Comparison of ENCODE assay signal across 1 cellular context in the genomic region with DNA sequence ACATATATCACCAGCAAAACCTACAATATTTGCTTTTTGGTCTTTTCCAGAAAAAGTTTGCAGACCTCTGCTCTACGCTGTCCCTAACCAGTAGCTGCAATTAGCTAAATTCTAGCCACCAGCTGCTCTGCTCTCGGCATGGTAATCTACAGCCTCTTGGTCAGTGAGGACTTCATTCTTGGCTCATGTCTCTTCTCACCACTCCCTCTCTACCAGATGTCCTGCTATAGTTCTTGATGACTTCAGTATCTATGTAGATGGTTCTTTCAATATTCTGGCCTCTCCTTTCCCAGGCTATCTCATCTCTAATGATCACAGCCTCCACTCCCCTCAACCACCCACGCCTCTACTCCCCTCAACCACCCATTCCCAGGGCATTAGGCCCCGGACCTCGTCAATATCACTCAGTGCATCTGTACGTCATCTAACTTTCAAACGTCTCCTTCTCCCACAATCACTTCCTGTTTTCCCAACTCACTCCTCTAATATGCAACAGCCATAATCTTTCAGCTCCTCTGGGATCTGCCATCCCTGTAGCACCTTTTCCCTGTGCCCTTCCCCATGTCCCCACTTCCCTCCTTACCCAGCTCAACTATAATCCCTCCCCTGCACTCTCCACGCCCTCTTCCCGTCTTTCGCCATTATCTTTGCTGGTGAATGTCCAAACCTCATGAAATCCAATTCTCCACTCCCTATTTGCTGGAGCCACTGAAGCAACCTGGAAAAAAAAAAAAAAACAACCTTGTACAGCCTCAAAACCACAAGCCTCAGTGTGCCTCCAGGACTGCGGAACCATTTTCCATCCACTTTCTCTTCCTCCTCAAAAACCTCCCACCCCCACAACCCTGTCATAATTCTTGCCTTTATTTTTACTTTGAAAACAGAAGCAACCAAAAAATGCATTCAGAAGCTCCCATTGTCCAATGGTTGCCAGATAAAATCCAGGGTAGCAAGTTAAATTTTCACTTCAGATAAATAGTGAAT.
A peak's percentile ranks its signal among the peaks of the same experiment; 100 is the strongest.
TF ChIP-seq lines count a peak whose summit lies in the region.

No MANE protein-coding gene starts in this region.

TF ChIP-seq in K562, 482 proteins besides CTCF, POLR2A, EP300 and RAD21 (continued from another document and continues in another):
- TF ChIP-seq, protein P1, sequence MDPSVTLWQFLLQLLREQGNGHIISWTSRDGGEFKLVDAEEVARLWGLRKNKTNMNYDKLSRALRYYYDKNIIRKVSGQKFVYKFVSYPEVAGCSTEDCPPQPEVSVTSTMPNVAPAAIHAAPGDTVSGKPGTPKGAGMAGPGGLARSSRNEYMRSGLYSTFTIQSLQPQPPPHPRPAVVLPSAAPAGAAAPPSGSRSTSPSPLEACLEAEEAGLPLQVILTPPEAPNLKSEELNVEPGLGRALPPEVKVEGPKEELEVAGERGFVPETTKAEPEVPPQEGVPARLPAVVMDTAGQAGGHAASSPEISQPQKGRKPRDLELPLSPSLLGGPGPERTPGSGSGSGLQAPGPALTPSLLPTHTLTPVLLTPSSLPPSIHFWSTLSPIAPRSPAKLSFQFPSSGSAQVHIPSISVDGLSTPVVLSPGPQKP (CRISPR knock-in tag; IDR thresholded peaks at IDR 0.05), result no peak
- TF ChIP-seq PRPF4 (IDR thresholded peaks at IDR 0.05; ENCODE audit: insufficient read depth, low read depth, low read length, poor library complexity, severe bottlenecking) (no peak), ZNF197 (CRISPR knock-in tag; IDR thresholded peaks at IDR 0.05; ENCODE audit: low read depth) (no peak), PHB (CRISPR knock-in tag; IDR thresholded peaks at IDR 0.05) (no peak), SMARCE1 (IDR thresholded peaks at IDR 0.05) (peak; percentile 76), TEAD2 (tag; IDR thresholded peaks at IDR 0.05) (no peak), RBM15 (IDR thresholded peaks at IDR 0.05; ENCODE audit: insufficient read depth, low read length) (no peak), NR4A1 (CRISPR knock-in tag; IDR thresholded peaks at IDR 0.05) (no peak), NR4A1 (tag; IDR thresholded peaks at IDR 0.05) (no peak), ZFP1 (CRISPR knock-in tag; IDR thresholded peaks at IDR 0.05) (0 out of 2 replicates have a peak, but pooled peaks have one; percentile 19), ARID1B (IDR thresholded peaks at IDR 0.05) (peak; percentile 70), MEF2A (IDR thresholded peaks at IDR 0.05; ENCODE audit: control insufficient read depth, low read depth, low read length) (no peak), SAP30 (IDR thresholded peaks at IDR 0.05; ENCODE audit: borderline replicate concordance, insufficient read depth, low read depth, low read length, poor library complexity, severe bottlenecking) (no peak), FOXM1 (IDR thresholded peaks at IDR 0.05; ENCODE audit: low read depth) (0 out of 2 replicates have a peak, but pooled peaks have one; percentile 29), FOXM1 (CRISPR knock-in tag; IDR thresholded peaks at IDR 0.05; ENCODE audit: low read depth) (no peak), CHD2 (IDR thresholded peaks at IDR 0.05; ENCODE audit: low read depth, low read length) (no peak), ZNF696 (CRISPR knock-in tag; conservative IDR thresholded peaks at IDR 0.05) (no peak), ZSCAN32 (CRISPR knock-in tag; IDR thresholded peaks at IDR 0.05) (no peak), THRAP3 (IDR thresholded peaks at IDR 0.05; ENCODE audit: borderline replicate concordance) (no peak), KLF10 (CRISPR knock-in tag; IDR thresholded peaks at IDR 0.05) (no peak), JUND (IDR thresholded peaks at IDR 0.05; ENCODE audit: borderline replicate concordance, low read depth, low read length) (no peak), JUND (tag; IDR thresholded peaks at IDR 0.05; ENCODE audit: borderline replicate concordance, low read depth, low read length) (no peak), MECOM (CRISPR knock-in tag; IDR thresholded peaks at IDR 0.05) (no peak), TAF9B (IDR thresholded peaks at IDR 0.05; ENCODE audit: partially characterized antibody) (no peak), ZKSCAN8 (CRISPR knock-in tag; IDR thresholded peaks at IDR 0.05) (no peak), SPI1 (IDR thresholded peaks at IDR 0.05; ENCODE audit: borderline replicate concordance, low read depth, low read length) (peak; percentile 86), KDM5B (IDR thresholded peaks at IDR 0.05; ENCODE audit: insufficient replicate concordance, low read depth, low read length) (no peak), PHB2 (IDR thresholded peaks at IDR 0.05; ENCODE audit: low read depth) (no peak), BMI1 (IDR thresholded peaks at IDR 0.05; ENCODE audit: low read length) (no peak), ZNF41 (CRISPR knock-in tag; conservative IDR thresholded peaks at IDR 0.05) (no peak), ZNF668 (CRISPR knock-in tag; IDR thresholded peaks at IDR 0.05) (no peak), PCBP1 (IDR thresholded peaks at IDR 0.05; ENCODE audit: low read depth, low read length, poor library complexity, severe bottlenecking) (no peak), BRF1 (IDR thresholded peaks at IDR 0.05; ENCODE audit: borderline replicate concordance, extremely low read depth, insufficient read length) (no peak)
- TF ChIP-seq, protein P2, sequence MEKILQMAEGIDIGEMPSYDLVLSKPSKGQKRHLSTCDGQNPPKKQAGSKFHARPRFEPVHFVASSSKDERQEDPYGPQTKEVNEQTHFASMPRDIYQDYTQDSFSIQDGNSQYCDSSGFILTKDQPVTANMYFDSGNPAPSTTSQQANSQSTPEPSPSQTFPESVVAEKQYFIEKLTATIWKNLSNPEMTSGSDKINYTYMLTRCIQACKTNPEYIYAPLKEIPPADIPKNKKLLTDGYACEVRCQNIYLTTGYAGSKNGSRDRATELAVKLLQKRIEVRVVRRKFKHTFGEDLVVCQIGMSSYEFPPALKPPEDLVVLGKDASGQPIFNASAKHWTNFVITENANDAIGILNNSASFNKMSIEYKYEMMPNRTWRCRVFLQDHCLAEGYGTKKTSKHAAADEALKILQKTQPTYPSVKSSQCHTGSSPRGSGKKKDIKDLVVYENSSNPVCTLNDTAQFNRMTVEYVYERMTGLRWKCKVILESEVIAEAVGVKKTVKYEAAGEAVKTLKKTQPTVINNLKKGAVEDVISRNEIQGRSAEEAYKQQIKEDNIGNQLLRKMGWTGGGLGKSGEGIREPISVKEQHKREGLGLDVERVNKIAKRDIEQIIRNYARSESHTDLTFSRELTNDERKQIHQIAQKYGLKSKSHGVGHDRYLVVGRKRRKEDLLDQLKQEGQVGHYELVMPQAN (IDR thresholded peaks at IDR 0.05; ENCODE audit: borderline replicate concordance), result no peak
- TF ChIP-seq, protein P3, sequence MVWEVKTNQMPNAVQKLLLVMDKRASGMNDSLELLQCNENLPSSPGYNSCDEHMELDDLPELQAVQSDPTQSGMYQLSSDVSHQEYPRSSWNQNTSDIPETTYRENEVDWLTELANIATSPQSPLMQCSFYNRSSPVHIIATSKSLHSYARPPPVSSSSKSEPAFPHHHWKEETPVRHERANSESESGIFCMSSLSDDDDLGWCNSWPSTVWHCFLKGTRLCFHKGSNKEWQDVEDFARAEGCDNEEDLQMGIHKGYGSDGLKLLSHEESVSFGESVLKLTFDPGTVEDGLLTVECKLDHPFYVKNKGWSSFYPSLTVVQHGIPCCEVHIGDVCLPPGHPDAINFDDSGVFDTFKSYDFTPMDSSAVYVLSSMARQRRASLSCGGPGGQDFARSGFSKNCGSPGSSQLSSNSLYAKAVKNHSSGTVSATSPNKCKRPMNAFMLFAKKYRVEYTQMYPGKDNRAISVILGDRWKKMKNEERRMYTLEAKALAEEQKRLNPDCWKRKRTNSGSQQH (CRISPR knock-in tag; IDR thresholded peaks at IDR 0.05), result peak; percentile 46; the same call in 1 of the 2 replicates
- TF ChIP-seq, protein P4, sequence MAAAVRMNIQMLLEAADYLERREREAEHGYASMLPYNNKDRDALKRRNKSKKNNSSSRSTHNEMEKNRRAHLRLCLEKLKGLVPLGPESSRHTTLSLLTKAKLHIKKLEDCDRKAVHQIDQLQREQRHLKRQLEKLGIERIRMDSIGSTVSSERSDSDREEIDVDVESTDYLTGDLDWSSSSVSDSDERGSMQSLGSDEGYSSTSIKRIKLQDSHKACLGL (CRISPR knock-in tag; IDR thresholded peaks at IDR 0.05; ENCODE audit: borderline replicate concordance, poor library complexity, severe bottlenecking), result no peak
- TF ChIP-seq, protein P5, sequence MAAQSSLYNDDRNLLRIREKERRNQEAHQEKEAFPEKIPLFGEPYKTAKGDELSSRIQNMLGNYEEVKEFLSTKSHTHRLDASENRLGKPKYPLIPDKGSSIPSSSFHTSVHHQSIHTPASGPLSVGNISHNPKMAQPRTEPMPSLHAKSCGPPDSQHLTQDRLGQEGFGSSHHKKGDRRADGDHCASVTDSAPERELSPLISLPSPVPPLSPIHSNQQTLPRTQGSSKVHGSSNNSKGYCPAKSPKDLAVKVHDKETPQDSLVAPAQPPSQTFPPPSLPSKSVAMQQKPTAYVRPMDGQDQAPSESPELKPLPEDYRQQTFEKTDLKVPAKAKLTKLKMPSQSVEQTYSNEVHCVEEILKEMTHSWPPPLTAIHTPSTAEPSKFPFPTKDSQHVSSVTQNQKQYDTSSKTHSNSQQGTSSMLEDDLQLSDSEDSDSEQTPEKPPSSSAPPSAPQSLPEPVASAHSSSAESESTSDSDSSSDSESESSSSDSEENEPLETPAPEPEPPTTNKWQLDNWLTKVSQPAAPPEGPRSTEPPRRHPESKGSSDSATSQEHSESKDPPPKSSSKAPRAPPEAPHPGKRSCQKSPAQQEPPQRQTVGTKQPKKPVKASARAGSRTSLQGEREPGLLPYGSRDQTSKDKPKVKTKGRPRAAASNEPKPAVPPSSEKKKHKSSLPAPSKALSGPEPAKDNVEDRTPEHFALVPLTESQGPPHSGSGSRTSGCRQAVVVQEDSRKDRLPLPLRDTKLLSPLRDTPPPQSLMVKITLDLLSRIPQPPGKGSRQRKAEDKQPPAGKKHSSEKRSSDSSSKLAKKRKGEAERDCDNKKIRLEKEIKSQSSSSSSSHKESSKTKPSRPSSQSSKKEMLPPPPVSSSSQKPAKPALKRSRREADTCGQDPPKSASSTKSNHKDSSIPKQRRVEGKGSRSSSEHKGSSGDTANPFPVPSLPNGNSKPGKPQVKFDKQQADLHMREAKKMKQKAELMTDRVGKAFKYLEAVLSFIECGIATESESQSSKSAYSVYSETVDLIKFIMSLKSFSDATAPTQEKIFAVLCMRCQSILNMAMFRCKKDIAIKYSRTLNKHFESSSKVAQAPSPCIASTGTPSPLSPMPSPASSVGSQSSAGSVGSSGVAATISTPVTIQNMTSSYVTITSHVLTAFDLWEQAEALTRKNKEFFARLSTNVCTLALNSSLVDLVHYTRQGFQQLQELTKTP (IDR thresholded peaks at IDR 0.05; ENCODE audit: low read depth in 1 of 2, partially characterized antibody in 2 of 2), result no peak
- TF ChIP-seq, protein P6, sequence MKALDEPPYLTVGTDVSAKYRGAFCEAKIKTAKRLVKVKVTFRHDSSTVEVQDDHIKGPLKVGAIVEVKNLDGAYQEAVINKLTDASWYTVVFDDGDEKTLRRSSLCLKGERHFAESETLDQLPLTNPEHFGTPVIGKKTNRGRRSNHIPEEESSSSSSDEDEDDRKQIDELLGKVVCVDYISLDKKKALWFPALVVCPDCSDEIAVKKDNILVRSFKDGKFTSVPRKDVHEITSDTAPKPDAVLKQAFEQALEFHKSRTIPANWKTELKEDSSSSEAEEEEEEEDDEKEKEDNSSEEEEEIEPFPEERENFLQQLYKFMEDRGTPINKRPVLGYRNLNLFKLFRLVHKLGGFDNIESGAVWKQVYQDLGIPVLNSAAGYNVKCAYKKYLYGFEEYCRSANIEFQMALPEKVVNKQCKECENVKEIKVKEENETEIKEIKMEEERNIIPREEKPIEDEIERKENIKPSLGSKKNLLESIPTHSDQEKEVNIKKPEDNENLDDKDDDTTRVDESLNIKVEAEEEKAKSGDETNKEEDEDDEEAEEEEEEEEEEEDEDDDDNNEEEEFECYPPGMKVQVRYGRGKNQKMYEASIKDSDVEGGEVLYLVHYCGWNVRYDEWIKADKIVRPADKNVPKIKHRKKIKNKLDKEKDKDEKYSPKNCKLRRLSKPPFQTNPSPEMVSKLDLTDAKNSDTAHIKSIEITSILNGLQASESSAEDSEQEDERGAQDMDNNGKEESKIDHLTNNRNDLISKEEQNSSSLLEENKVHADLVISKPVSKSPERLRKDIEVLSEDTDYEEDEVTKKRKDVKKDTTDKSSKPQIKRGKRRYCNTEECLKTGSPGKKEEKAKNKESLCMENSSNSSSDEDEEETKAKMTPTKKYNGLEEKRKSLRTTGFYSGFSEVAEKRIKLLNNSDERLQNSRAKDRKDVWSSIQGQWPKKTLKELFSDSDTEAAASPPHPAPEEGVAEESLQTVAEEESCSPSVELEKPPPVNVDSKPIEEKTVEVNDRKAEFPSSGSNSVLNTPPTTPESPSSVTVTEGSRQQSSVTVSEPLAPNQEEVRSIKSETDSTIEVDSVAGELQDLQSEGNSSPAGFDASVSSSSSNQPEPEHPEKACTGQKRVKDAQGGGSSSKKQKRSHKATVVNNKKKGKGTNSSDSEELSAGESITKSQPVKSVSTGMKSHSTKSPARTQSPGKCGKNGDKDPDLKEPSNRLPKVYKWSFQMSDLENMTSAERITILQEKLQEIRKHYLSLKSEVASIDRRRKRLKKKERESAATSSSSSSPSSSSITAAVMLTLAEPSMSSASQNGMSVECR (CRISPR knock-in tag; IDR thresholded peaks at IDR 0.05), result no peak
- TF ChIP-seq, protein P7, sequence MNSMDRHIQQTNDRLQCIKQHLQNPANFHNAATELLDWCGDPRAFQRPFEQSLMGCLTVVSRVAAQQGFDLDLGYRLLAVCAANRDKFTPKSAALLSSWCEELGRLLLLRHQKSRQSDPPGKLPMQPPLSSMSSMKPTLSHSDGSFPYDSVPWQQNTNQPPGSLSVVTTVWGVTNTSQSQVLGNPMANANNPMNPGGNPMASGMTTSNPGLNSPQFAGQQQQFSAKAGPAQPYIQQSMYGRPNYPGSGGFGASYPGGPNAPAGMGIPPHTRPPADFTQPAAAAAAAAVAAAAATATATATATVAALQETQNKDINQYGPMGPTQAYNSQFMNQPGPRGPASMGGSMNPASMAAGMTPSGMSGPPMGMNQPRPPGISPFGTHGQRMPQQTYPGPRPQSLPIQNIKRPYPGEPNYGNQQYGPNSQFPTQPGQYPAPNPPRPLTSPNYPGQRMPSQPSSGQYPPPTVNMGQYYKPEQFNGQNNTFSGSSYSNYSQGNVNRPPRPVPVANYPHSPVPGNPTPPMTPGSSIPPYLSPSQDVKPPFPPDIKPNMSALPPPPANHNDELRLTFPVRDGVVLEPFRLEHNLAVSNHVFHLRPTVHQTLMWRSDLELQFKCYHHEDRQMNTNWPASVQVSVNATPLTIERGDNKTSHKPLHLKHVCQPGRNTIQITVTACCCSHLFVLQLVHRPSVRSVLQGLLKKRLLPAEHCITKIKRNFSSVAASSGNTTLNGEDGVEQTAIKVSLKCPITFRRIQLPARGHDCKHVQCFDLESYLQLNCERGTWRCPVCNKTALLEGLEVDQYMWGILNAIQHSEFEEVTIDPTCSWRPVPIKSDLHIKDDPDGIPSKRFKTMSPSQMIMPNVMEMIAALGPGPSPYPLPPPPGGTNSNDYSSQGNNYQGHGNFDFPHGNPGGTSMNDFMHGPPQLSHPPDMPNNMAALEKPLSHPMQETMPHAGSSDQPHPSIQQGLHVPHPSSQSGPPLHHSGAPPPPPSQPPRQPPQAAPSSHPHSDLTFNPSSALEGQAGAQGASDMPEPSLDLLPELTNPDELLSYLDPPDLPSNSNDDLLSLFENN (IDR thresholded peaks at IDR 0.05; ENCODE audit: low read depth in 2 of 2, low read length in 2 of 2), result no peak
